In the genomic region with DNA sequence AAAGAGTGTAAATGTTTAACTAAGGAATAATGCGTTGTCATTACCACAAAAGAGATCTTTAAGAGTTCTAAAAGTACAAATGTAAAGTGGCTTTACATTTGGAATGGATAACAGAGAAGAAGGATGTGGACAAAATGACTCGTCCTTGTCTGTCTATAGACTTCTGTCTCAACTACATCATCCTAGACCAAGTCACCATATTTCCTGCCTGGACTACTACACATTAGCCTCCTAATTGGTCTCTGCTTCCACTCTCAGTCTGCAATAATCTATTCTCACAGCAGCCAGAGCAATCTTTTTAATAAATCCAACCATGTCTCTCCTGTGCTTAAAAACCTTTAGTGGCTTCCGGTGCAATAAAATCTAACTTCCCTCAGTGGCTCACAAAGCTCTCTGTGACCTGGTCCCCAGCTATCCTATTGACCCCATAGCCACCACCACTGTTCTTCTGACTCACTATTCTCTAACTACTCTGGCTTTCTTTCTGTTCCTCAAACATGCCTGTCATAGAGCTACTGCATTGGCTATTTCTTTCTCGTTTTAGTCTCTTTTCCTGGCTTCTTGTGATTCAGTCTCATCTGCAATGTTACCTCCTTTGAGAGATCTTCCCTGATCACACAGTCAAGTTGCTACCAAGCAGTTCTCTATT, we compare ENCODE assay signal across 12 cellular contexts.
DNase-seq lines count a peak whose midpoint lies in the region; ATAC-seq, FAIRE-seq and TF ChIP-seq lines count a peak whose summit lies in the region.
"Had no signal": no experiment of that assay in that cellular context is flagged by ENCODE, and none has a peak within 500 bp of the region (broad histone marks: within the 10 kb centered on the region; RNA-seq: fewer than 3 reads in every experiment).

No MANE protein-coding gene starts in this region.

- TF ChIP-seq POLR2A in GM12891 (IDR thresholded peaks at IDR 0.05; ENCODE audit: low read depth, low read length), result no peak

- FAIRE-seq in GM12891 (lab: Jason Lieb, UNC), result no peak

- no peak for DNase-seq in GM12891 (ENCODE audit: insufficient read length, low spot score)
- no peak for DNase-seq in ascending aorta (ENCODE audit: low spot score in 2 of 2)
- no peak for DNase-seq in stimulated activated CD4-positive, alpha-beta T cell treated with anti-CD3 and anti-CD28 coated beads, Interleukin-15, amount 100 ng/mL, for 24 hours
- DNase-seq in NCI-H510A treated with DMSO at 0.1 percent for 48 hours (lab: John Stamatoyannopoulos, UW), result no peak
- no peak for DNase-seq in NCI-H2171 (lab: John Stamatoyannopoulos, UW)
- DNase-seq: activated naive CD4-positive, alpha-beta T cell; NCI-H2029 treated with DMSO at 0.1 percent for 48 hours had no signal

- intact Hi-C loops in ascending aorta (cut with DNase I), result no loop called here

- H3K27ac ChIP-seq in ascending aorta, result no peak overlapping the region
- H3K27ac ChIP-seq: gastroesophageal sphincter had no signal

- ATAC-seq in GM19452 (IDR thresholded peaks at IDR 0.05; ENCODE audit: unreplicated experiment), result peak; percentile 86
- ATAC-seq in HG02852 (IDR thresholded peaks at IDR 0.05; ENCODE audit: unreplicated experiment), result peak; percentile 92
- peak; percentile 86 for ATAC-seq in HG03565 (IDR thresholded peaks at IDR 0.05; ENCODE audit: unreplicated experiment)
- ATAC-seq: gastroesophageal sphincter, Right ventricle myocardium inferior had no signal

- H3K36me3 ChIP-seq in ascending aorta, result no peaks in the 10 kb centered on the region

- H3K9me3 ChIP-seq in ascending aorta, result no peaks in the 10 kb centered on the region
- H3K9me3 ChIP-seq: gastroesophageal sphincter had no signal

- H3K4me3 ChIP-seq in ascending aorta, result no peak overlapping the region
- H3K4me3 ChIP-seq: gastroesophageal sphincter had no signal

- no peaks in the 10 kb centered on the region for H3K4me1 ChIP-seq in ascending aorta

- TF ChIP-seq CTCF in ascending aorta (IDR thresholded peaks at IDR 0.05), result no peak

- H3K27me3 ChIP-seq in ascending aorta, result no peaks in the 10 kb centered on the region
- H3K27me3 ChIP-seq: gastroesophageal sphincter had no signal

TF ChIP-seq in GM12891, 5 proteins besides CTCF, POLR2A, EP300 and RAD21:
- TF ChIP-seq TAF1 (IDR thresholded peaks at IDR 0.05; ENCODE audit: low read depth, low read length) (no peak), POLR2AphosphoS5 (IDR thresholded peaks at IDR 0.05; ENCODE audit: low read depth, low read length) (no peak), SPI1 (IDR thresholded peaks at IDR 0.05; ENCODE audit: low read depth, low read length) (peak; percentile 83)
